Comparison of ENCODE assay signal across 8 cellular contexts in genomic region chr12:122965356-122965755, GRCh38. TPM values are rescaled to one million over a fixed set of nuclear protein-coding genes. Genes with fewer than 3 reads are reported as not detected.
DNase-seq lines count a peak whose midpoint lies in the region; ATAC-seq, FAIRE-seq and TF ChIP-seq lines count a peak whose summit lies in the region.

No MANE protein-coding gene starts in this region.

- no peak overlapping the region for H2AFZ ChIP-seq in HepG2 (ENCODE audit: low read length)

- peak; percentile 49 for ATAC-seq in HepG2
- ATAC-seq in right lobe of liver = no peak
- no peak for ATAC-seq in memory B cell (ENCODE audit: low read depth)
- no peak for ATAC-seq in HG03520 (IDR thresholded peaks at IDR 0.05; ENCODE audit: unreplicated experiment)
- no peak for ATAC-seq in GM21367 (IDR thresholded peaks at IDR 0.05; ENCODE audit: unreplicated experiment)
- ATAC-seq in HG02970 (IDR thresholded peaks at IDR 0.05; ENCODE audit: low FRiP score, unreplicated experiment) = no peak

- POLR2A ChIA-PET in HepG2 (lab: Yijun Ruan, JAX) = interaction anchor here (1.1 to 3.7 kb wide), 5 partner anchors 10 to 268 kb away, joined by 3 to 43 read pairs (median 5); partner anchors contain the start of genes MPHOSPH9, MTRFR and OGFOD2

- 16% methylated on average over 7 of the region's 11 CpGs for WGBS in HepG2 (ENCODE audit: low lambda C conversion rate)
- 50% methylated on average over 6 of the region's 11 CpGs for WGBS in right lobe of liver (ENCODE audit: insufficient coverage, low coverage, low lambda C conversion rate, missing lambda C conversion rate)

- intact Hi-C loops in HepG2 (cut with micrococcal nuclease; ENCODE audit: unreplicated experiment) = loop anchor here (5.0 kb wide), 1 partner anchor 267 kb away; the partner anchor contains the start of genes MPHOSPH9 and MTRFR
- intact Hi-C loops in right lobe of liver (cut with DNase I) = no loop called here
- intact Hi-C loops in ascending aorta (cut with DNase I) = loop anchor here (5.0 kb wide), 2 partner anchors 68 to 267 kb away; partner anchors contain the start of genes MPHOSPH9, MTRFR and VPS37B

- H3K36me3 Mint-ChIP-seq in memory B cell = no peaks in the 10 kb centered on the region

- no TSS peak for BruUV-seq in HepG2 (replicated peaks; lab: Mats Ljungman, UMichigan)

- H3K9me3 Mint-ChIP-seq in memory B cell = no peaks in the 10 kb centered on the region

- TF ChIP-seq CTCF in HepG2 (CRISPR knock-in tag; IDR thresholded peaks at IDR 0.05) (no peak), right lobe of liver (IDR thresholded peaks at IDR 0.05) (no peak), ascending aorta (IDR thresholded peaks at IDR 0.05) (no peak)

- H3K4me2 ChIP-seq in HepG2 (ENCODE audit: low read depth, low read length) = peak overlapping the region; percentile 98

- no peak overlapping the region for H3K27ac Mint-ChIP-seq in memory B cell

- no peaks in the 10 kb centered on the region for H3K79me2 ChIP-seq in HepG2 (ENCODE audit: insufficient read depth, low read length)

- no peak for TF ChIP-seq RAD21 in HepG2 (CRISPR knock-in tag; IDR thresholded peaks at IDR 0.05)

- H3K27me3 ChIP-seq in HepG2 (ENCODE audit: control insufficient read depth in 1 of 2, insufficient read depth in 2 of 2, low read length in 2 of 2) = no peaks in the 10 kb centered on the region
- no peaks in the 10 kb centered on the region for H3K27me3 ChIP-seq in right lobe of liver
- H3K27me3 ChIP-seq in ascending aorta = no peaks in the 10 kb centered on the region

- H3K9ac ChIP-seq in HepG2 (ENCODE audit: insufficient read depth, low read depth, low read length) = peak overlapping the region; percentile 54

- H3K9me3 ChIP-seq in HepG2 (ENCODE audit: low read length) (no peaks in the 10 kb centered on the region), right lobe of liver (no peaks in the 10 kb centered on the region), ascending aorta (no peaks in the 10 kb centered on the region)

- TF ChIP-seq POLR2A in HepG2 (IDR thresholded peaks at IDR 0.05; ENCODE audit: insufficient read depth in 1 of 2, low read depth in 2 of 2, low read length in 2 of 2) = no peak
- no peak for TF ChIP-seq POLR2A in right lobe of liver (IDR thresholded peaks at IDR 0.05)

- CTCF ChIA-PET in HepG2 (lab: Yijun Ruan, JAX; ENCODE audit: low intra/inter-chr PET ratio, low total read pairs) = no interaction called here

- in situ Hi-C loops in HepG2 (cut with HindIII; ENCODE audit: extremely low pct_ligation_motif_present, low pct_unique_long_range_greater_than_20kb) = no loop called here

- peaks cover 6% of the 10 kb centered on the region for H3K4me1 Mint-ChIP-seq in memory B cell

- no peak for FAIRE-seq in HepG2 (lab: Jason Lieb, UNC)

- no peak for TF ChIP-seq EP300 in HepG2 (IDR thresholded peaks at IDR 0.05; ENCODE audit: low read depth in 2 of 2, low read length in 2 of 2)
- TF ChIP-seq EP300 in HepG2 (CRISPR knock-in tag; IDR thresholded peaks at IDR 0.05; ENCODE audit: borderline replicate concordance) = no peak

- no peak for DNase-seq in HepG2 (ENCODE audit: low spot score)
- no peak for DNase-seq in right lobe of liver
- DNase-seq in ascending aorta (ENCODE audit: low spot score in 2 of 2) = no peak
- DNase-seq in memory B cell (ENCODE audit: low spot score in 2 of 2) = no peak
- no peak for DNase-seq in pons (ENCODE audit: low spot score)

- H3K36me3 ChIP-seq in HepG2 (replicated peaks in 1 of 2; ENCODE audit: control insufficient read depth in 1 of 2, insufficient read depth in 2 of 2, low read length in 2 of 2) (no peaks in the 10 kb centered on the region), right lobe of liver (no peaks in the 10 kb centered on the region), ascending aorta (no peaks in the 10 kb centered on the region)

- H4K20me1 ChIP-seq in HepG2 (ENCODE audit: insufficient read depth, low read length) = no peaks in the 10 kb centered on the region

- no peaks in the 10 kb centered on the region for H3K27me3 Mint-ChIP-seq in memory B cell

- peak overlapping the region; percentile 37 for H3K4me3 Mint-ChIP-seq in memory B cell

- H3K27ac ChIP-seq in HepG2 (ENCODE audit: extremely low read length, insufficient read depth, low read length) = no peak overlapping the region
- H3K27ac ChIP-seq in right lobe of liver = no peak overlapping the region
- peak overlapping the region; percentile 8 to 14 for H3K27ac ChIP-seq in ascending aorta

- H3K4me3 ChIP-seq in HepG2 (replicated peaks in 1 of 3; ENCODE audit: insufficient read depth in 1 of 3, low read depth in 2 of 3, low read length in 3 of 3) = peak overlapping the region; percentile 74 to 82 (median 82)
- H3K4me3 ChIP-seq in right lobe of liver = no peak overlapping the region
- peak overlapping the region; percentile 62 to 73 for H3K4me3 ChIP-seq in ascending aorta

- peaks cover 47% of the 10 kb centered on the region for H3K4me1 ChIP-seq in HepG2 (ENCODE audit: insufficient read depth, low read length)
- peaks cover 0 to 7% (median 0%) of the 10 kb centered on the region in 4 donors for H3K4me1 ChIP-seq in right lobe of liver
- H3K4me1 ChIP-seq in ascending aorta = peaks cover 4 to 26% of the 10 kb centered on the region in 2 donors

RNA-seq across cellular contexts. Expression of gene ABCB9, which starts 0.9 kb away (rescaled TPM):
- total RNA-seq in HepG2 (2016; rRNA removed; fragmentation: Illumina TruSeq; extraction: Trizol) = 3.4 and 6.0 TPM in 2 replicates
- total RNA-seq in HepG2 (2016; cell fraction: cytosol; rRNA removed; fragmentation: Illumina TruSeq; extraction: Trizol; ENCODE audit: low read depth) = 2.0 and 2.1 TPM in 2 replicates
- 3.8 and 6.2 TPM in 2 replicates for total RNA-seq in HepG2 (2016; cell fraction: insoluble cytoplasmic fraction; rRNA removed; fragmentation: Illumina TruSeq; extraction: Trizol)
- 4.2 and 4.6 TPM in 2 replicates for total RNA-seq in HepG2 (2016; cell fraction: membrane; rRNA removed; fragmentation: Illumina TruSeq; extraction: Trizol)
- total RNA-seq in HepG2 (2016; cell fraction: nucleus; rRNA removed; fragmentation: Illumina TruSeq; extraction: Trizol) = 7.6 and 8.0 TPM in 2 replicates
- 4.8 and 5.1 TPM in 2 replicates for polyA plus RNA-seq in HepG2 (2011; rRNA removed)
- 2.5 and 4.1 TPM in 2 replicates for polyA plus RNA-seq in HepG2 (2011; cell fraction: cytosol; rRNA removed)
- 9.9 and 12.0 TPM in 2 replicates for polyA plus RNA-seq in HepG2 (2011; cell fraction: nucleus; rRNA removed)
- polyA plus RNA-seq in HepG2 (2012) = 2.4 and 3.6 TPM in 2 replicates
- 0.78 and 1.3 TPM in 2 replicates for polyA plus RNA-seq in HepG2 (2016; cell fraction: cytosol; fragmentation: Illumina TruSeq; extraction: Trizol; ENCODE audit: low read depth)
- 2.3 and 4.0 TPM in 2 replicates for polyA plus RNA-seq in HepG2 (2016; cell fraction: insoluble cytoplasmic fraction; fragmentation: Illumina TruSeq; extraction: Trizol; ENCODE audit: low read depth)
- polyA plus RNA-seq in HepG2 (2016; cell fraction: membrane; fragmentation: Illumina TruSeq; extraction: Trizol; ENCODE audit: low read depth) = 1.7 and 2.1 TPM in 2 replicates
- polyA plus RNA-seq in HepG2 (2016; cell fraction: nucleus; fragmentation: Illumina TruSeq; extraction: Trizol; ENCODE audit: insufficient read depth, low read depth) = 12.6 and 14.0 TPM in 2 replicates
- 16.7 and 18.1 TPM in 2 replicates for polyA minus RNA-seq in HepG2 (2011; rRNA and poly(A)+ RNA removed; ENCODE audit: low replicate concordance)
- 4.4 and 4.7 TPM in 2 replicates for polyA minus RNA-seq in HepG2 (2011; cell fraction: cytosol; rRNA and poly(A)+ RNA removed)
- polyA minus RNA-seq in HepG2 (2011; cell fraction: nucleus; rRNA and poly(A)+ RNA removed) = 9.8 and 10.9 TPM in 2 replicates
- 1 to 10 TPM in 2 of 6 experiments, under 1 TPM in 4; 0.48 to 1.4 (median 0.94) TPM for total RNA-seq in right lobe of liver
- total RNA-seq in ascending aorta = 19.6 TPM

RNA-seq across cellular contexts. Expression of gene OGFOD2, which starts 9.7 kb away (rescaled TPM):
- 10.6 and 14.6 TPM in 2 replicates for total RNA-seq in HepG2 (2016; rRNA removed; fragmentation: Illumina TruSeq; extraction: Trizol)
- 4.5 and 4.8 TPM in 2 replicates for total RNA-seq in HepG2 (2016; cell fraction: cytosol; rRNA removed; fragmentation: Illumina TruSeq; extraction: Trizol; ENCODE audit: low read depth)
- 12.7 and 14.8 TPM in 2 replicates for total RNA-seq in HepG2 (2016; cell fraction: insoluble cytoplasmic fraction; rRNA removed; fragmentation: Illumina TruSeq; extraction: Trizol)
- total RNA-seq in HepG2 (2016; cell fraction: membrane; rRNA removed; fragmentation: Illumina TruSeq; extraction: Trizol) = 8.7 and 8.8 TPM in 2 replicates
- 11.1 and 14.0 TPM in 2 replicates for total RNA-seq in HepG2 (2016; cell fraction: nucleus; rRNA removed; fragmentation: Illumina TruSeq; extraction: Trizol)
- 13.2 and 15.5 TPM in 2 replicates for polyA plus RNA-seq in HepG2 (2011; rRNA removed)
- 10.6 and 23.9 TPM in 2 replicates for polyA plus RNA-seq in HepG2 (2011; cell fraction: cytosol; rRNA removed)
- 115 and 150 TPM in 2 replicates for polyA plus RNA-seq in HepG2 (2011; cell fraction: nucleus; rRNA removed)
- polyA plus RNA-seq in HepG2 (2012) = 6.2 and 7.8 TPM in 2 replicates
- 7.1 and 7.6 TPM in 2 replicates for polyA plus RNA-seq in HepG2 (2016; cell fraction: cytosol; fragmentation: Illumina TruSeq; extraction: Trizol; ENCODE audit: low read depth)
- 14.3 and 16.0 TPM in 2 replicates for polyA plus RNA-seq in HepG2 (2016; cell fraction: insoluble cytoplasmic fraction; fragmentation: Illumina TruSeq; extraction: Trizol; ENCODE audit: low read depth)
- polyA plus RNA-seq in HepG2 (2016; cell fraction: membrane; fragmentation: Illumina TruSeq; extraction: Trizol; ENCODE audit: low read depth) = 10.5 and 12.0 TPM in 2 replicates
- 40.3 and 43.3 TPM in 2 replicates for polyA plus RNA-seq in HepG2 (2016; cell fraction: nucleus; fragmentation: Illumina TruSeq; extraction: Trizol; ENCODE audit: insufficient read depth, low read depth)
- 20.5 and 24.4 TPM in 2 replicates for polyA minus RNA-seq in HepG2 (2011; rRNA and poly(A)+ RNA removed; ENCODE audit: low replicate concordance)
- 6.2 and 10.0 TPM in 2 replicates for polyA minus RNA-seq in HepG2 (2011; cell fraction: cytosol; rRNA and poly(A)+ RNA removed)
- polyA minus RNA-seq in HepG2 (2011; cell fraction: nucleus; rRNA and poly(A)+ RNA removed) = 14.0 and 15.5 TPM in 2 replicates
- total RNA-seq in right lobe of liver = 10 to 100 TPM in 5 of 6 experiments, 1 to 10 TPM in 1; 9.9 to 18.8 (median 14.1) TPM
- 19.6 TPM for total RNA-seq in ascending aorta

RNA-seq across cellular contexts. Expression of gene ARL6IP4, which starts 15.1 kb away (rescaled TPM):
- total RNA-seq in HepG2 (2016; rRNA removed; fragmentation: Illumina TruSeq; extraction: Trizol) (178 and 220 TPM in 2 replicates), right lobe of liver (100 to 1,000 TPM in 5 of 6 experiments, 10 to 100 TPM in 1; 84.7 to 146 (median 110) TPM), ascending aorta (197 TPM)
- total RNA-seq in HepG2 (2016; cell fraction: cytosol; rRNA removed; fragmentation: Illumina TruSeq; extraction: Trizol; ENCODE audit: low read depth) = 710 and 791 TPM in 2 replicates
- 169 and 227 TPM in 2 replicates for total RNA-seq in HepG2 (2016; cell fraction: insoluble cytoplasmic fraction; rRNA removed; fragmentation: Illumina TruSeq; extraction: Trizol)
- 491 and 557 TPM in 2 replicates for total RNA-seq in HepG2 (2016; cell fraction: membrane; rRNA removed; fragmentation: Illumina TruSeq; extraction: Trizol)
- total RNA-seq in HepG2 (2016; cell fraction: nucleus; rRNA removed; fragmentation: Illumina TruSeq; extraction: Trizol) = 80.1 and 103 TPM in 2 replicates
- polyA plus RNA-seq in HepG2 (2011; rRNA removed) = 155 and 179 TPM in 2 replicates
- polyA plus RNA-seq in HepG2 (2011; cell fraction: cytosol; rRNA removed) = 176 and 208 TPM in 2 replicates
- 332 and 368 TPM in 2 replicates for polyA plus RNA-seq in HepG2 (2011; cell fraction: nucleus; rRNA removed)
- polyA plus RNA-seq in HepG2 (2012) = 109 and 121 TPM in 2 replicates
- 761 and 860 TPM in 2 replicates for polyA plus RNA-seq in HepG2 (2016; cell fraction: cytosol; fragmentation: Illumina TruSeq; extraction: Trizol; ENCODE audit: low read depth)
- 159 and 186 TPM in 2 replicates for polyA plus RNA-seq in HepG2 (2016; cell fraction: insoluble cytoplasmic fraction; fragmentation: Illumina TruSeq; extraction: Trizol; ENCODE audit: low read depth)
- 440 and 496 TPM in 2 replicates for polyA plus RNA-seq in HepG2 (2016; cell fraction: membrane; fragmentation: Illumina TruSeq; extraction: Trizol; ENCODE audit: low read depth)
- 178 and 189 TPM in 2 replicates for polyA plus RNA-seq in HepG2 (2016; cell fraction: nucleus; fragmentation: Illumina TruSeq; extraction: Trizol; ENCODE audit: insufficient read depth, low read depth)
- polyA minus RNA-seq in HepG2 (2011; rRNA and poly(A)+ RNA removed; ENCODE audit: low replicate concordance) = 30.5 and 34.7 TPM in 2 replicates
- polyA minus RNA-seq in HepG2 (2011; cell fraction: cytosol; rRNA and poly(A)+ RNA removed) = 30.8 and 31.7 TPM in 2 replicates
- 19.3 and 22.6 TPM in 2 replicates for polyA minus RNA-seq in HepG2 (2011; cell fraction: nucleus; rRNA and poly(A)+ RNA removed)

Comparison
In these comparisons a context has a peak if more than half of its experiments do, and no peak if none do; other contexts are left out.
1. H3K4me3 ChIP-seq: peak in HepG2 (3 of 3) and ascending aorta (2 of 2); none in right lobe of liver (0 of 3).
2. intact Hi-C loops: an anchor here in HepG2 (5.0 kb wide) and ascending aorta (5.0 kb wide); none called in right lobe of liver.
3. H3K27ac ChIP-seq: peak in ascending aorta (2 of 2); none in HepG2 (single experiment) and right lobe of liver (0 of 3).